In the genomic region with DNA sequence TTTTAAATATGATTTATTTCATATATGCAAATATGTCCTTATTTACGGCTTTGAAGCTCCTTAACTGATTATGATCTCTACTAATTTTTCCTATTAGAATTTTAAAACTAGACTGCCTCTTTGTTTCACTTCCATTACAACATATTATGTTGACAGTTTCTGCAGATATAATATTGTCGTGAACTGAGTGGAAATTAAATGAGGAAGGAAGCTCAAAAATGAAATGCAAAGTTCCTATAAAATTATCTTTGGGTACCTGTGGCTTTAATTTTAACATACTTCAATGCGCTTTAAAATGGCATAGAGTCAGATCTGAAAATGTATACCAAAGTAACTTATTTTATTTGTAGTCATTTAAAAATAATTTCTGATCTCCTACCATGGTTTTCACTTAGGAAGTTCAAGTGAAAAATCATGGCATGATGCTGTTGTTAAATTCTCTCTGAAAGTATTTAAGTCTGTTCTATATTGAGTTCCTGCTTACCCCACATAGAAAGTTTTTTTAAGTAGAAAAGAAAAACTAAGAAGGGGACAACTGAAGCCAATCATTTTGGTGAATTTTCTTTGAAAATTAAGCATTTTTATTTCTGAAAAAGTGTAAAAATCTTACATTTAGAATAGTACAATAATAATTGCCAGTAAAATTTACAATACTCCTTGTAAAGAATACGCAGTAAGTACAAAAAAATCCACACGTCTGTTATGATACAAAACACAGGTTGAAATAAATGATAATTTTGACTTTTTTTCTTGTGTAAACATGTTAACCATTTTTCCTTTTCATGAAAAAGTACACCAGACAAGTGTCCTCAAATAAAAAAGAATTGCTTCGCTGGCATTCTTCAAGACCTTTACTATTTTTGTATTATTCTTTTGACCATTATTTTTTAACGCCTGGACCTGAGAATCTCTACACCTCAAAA, we compare ENCODE assay signal across 2 cellular contexts.
TF ChIP-seq lines count a peak whose summit lies in the region.

No MANE protein-coding gene starts in this region.

TF ChIP-seq in A549, 52 proteins besides CTCF, POLR2A, EP300 and RAD21 (continued from another document):
- peak; percentile 38 for TF ChIP-seq MAFK (IDR thresholded peaks at IDR 0.05; ENCODE audit: partially characterized antibody)

TF ChIP-seq in HCT116, 20 proteins besides CTCF, POLR2A, EP300 and RAD21 (continued from another document):
- TF ChIP-seq, protein P1, sequence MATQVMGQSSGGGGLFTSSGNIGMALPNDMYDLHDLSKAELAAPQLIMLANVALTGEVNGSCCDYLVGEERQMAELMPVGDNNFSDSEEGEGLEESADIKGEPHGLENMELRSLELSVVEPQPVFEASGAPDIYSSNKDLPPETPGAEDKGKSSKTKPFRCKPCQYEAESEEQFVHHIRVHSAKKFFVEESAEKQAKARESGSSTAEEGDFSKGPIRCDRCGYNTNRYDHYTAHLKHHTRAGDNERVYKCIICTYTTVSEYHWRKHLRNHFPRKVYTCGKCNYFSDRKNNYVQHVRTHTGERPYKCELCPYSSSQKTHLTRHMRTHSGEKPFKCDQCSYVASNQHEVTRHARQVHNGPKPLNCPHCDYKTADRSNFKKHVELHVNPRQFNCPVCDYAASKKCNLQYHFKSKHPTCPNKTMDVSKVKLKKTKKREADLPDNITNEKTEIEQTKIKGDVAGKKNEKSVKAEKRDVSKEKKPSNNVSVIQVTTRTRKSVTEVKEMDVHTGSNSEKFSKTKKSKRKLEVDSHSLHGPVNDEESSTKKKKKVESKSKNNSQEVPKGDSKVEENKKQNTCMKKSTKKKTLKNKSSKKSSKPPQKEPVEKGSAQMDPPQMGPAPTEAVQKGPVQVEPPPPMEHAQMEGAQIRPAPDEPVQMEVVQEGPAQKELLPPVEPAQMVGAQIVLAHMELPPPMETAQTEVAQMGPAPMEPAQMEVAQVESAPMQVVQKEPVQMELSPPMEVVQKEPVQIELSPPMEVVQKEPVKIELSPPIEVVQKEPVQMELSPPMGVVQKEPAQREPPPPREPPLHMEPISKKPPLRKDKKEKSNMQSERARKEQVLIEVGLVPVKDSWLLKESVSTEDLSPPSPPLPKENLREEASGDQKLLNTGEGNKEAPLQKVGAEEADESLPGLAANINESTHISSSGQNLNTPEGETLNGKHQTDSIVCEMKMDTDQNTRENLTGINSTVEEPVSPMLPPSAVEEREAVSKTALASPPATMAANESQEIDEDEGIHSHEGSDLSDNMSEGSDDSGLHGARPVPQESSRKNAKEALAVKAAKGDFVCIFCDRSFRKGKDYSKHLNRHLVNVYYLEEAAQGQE (IDR thresholded peaks at IDR 0.05; ENCODE audit: low read depth) = no peak
- TF ChIP-seq CEBPB (IDR thresholded peaks at IDR 0.05; ENCODE audit: low read depth) (no peak), ZFX (IDR thresholded peaks at IDR 0.05) (no peak), POLR2AphosphoS5 (IDR thresholded peaks at IDR 0.05; ENCODE audit: low read depth, low read length) (no peak), FOSL1 (IDR thresholded peaks at IDR 0.05; ENCODE audit: low read depth) (no peak), SIN3A (IDR thresholded peaks at IDR 0.05; ENCODE audit: low read depth) (no peak), ELF1 (IDR thresholded peaks at IDR 0.05; ENCODE audit: borderline replicate concordance, low read depth) (no peak), EGR1 (IDR thresholded peaks at IDR 0.05; ENCODE audit: low read depth) (no peak), SRF (IDR thresholded peaks at IDR 0.05; ENCODE audit: low read depth) (no peak), CBX3 (IDR thresholded peaks at IDR 0.05; ENCODE audit: low read depth) (no peak), JUND (IDR thresholded peaks at IDR 0.05) (no peak)
- TF ChIP-seq, protein P2, sequence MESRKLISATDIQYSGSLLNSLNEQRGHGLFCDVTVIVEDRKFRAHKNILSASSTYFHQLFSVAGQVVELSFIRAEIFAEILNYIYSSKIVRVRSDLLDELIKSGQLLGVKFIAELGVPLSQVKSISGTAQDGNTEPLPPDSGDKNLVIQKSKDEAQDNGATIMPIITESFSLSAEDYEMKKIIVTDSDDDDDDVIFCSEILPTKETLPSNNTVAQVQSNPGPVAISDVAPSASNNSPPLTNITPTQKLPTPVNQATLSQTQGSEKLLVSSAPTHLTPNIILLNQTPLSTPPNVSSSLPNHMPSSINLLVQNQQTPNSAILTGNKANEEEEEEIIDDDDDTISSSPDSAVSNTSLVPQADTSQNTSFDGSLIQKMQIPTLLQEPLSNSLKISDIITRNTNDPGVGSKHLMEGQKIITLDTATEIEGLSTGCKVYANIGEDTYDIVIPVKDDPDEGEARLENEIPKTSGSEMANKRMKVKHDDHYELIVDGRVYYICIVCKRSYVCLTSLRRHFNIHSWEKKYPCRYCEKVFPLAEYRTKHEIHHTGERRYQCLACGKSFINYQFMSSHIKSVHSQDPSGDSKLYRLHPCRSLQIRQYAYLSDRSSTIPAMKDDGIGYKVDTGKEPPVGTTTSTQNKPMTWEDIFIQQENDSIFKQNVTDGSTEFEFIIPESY (IDR thresholded peaks at IDR 0.05; ENCODE audit: extremely low read depth, insufficient replicate concordance, low read length) = no peak
- TF ChIP-seq, protein P3, sequence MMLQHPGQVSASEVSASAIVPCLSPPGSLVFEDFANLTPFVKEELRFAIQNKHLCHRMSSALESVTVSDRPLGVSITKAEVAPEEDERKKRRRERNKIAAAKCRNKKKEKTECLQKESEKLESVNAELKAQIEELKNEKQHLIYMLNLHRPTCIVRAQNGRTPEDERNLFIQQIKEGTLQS (IDR thresholded peaks at IDR 0.05) = no peak
- TF ChIP-seq, protein P4, sequence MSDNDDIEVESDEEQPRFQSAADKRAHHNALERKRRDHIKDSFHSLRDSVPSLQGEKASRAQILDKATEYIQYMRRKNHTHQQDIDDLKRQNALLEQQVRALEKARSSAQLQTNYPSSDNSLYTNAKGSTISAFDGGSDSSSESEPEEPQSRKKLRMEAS (IDR thresholded peaks at IDR 0.05) = no peak
